1 cellular context compared by ENCODE assay signal in the genomic region with DNA sequence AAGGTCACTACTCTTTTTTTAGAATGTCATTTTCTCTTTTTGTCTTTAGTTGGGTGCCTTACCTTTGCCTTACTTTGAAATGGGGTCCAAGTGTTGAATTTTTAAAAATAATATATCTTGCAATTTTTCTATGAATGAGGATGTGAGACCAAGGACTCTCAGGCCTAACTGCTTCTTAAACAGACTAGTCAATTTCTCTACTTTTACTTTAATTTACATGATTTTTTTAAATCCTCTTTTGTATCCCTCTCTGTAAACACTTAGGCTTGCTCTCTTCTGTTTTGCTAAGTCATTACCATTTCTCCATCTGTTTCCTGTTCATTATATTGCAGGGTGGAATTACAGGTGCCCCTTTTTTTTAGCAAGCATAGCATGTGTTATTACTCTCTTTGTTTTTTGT.
TF ChIP-seq lines count a peak whose summit lies in the region.

No MANE protein-coding gene starts in this region.

TF ChIP-seq in GM23338, 12 proteins besides CTCF, POLR2A, EP300 and RAD21 (continued from another document):
- TF ChIP-seq, protein P1, sequence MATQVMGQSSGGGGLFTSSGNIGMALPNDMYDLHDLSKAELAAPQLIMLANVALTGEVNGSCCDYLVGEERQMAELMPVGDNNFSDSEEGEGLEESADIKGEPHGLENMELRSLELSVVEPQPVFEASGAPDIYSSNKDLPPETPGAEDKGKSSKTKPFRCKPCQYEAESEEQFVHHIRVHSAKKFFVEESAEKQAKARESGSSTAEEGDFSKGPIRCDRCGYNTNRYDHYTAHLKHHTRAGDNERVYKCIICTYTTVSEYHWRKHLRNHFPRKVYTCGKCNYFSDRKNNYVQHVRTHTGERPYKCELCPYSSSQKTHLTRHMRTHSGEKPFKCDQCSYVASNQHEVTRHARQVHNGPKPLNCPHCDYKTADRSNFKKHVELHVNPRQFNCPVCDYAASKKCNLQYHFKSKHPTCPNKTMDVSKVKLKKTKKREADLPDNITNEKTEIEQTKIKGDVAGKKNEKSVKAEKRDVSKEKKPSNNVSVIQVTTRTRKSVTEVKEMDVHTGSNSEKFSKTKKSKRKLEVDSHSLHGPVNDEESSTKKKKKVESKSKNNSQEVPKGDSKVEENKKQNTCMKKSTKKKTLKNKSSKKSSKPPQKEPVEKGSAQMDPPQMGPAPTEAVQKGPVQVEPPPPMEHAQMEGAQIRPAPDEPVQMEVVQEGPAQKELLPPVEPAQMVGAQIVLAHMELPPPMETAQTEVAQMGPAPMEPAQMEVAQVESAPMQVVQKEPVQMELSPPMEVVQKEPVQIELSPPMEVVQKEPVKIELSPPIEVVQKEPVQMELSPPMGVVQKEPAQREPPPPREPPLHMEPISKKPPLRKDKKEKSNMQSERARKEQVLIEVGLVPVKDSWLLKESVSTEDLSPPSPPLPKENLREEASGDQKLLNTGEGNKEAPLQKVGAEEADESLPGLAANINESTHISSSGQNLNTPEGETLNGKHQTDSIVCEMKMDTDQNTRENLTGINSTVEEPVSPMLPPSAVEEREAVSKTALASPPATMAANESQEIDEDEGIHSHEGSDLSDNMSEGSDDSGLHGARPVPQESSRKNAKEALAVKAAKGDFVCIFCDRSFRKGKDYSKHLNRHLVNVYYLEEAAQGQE (IDR thresholded peaks at IDR 0.05; ENCODE audit: unreplicated experiment): no peak
- TF ChIP-seq EZH2 (IDR thresholded peaks at IDR 0.05; ENCODE audit: low read depth, unreplicated experiment) (no peak), ZNF114 (CRISPR knock-in tag; IDR thresholded peaks at IDR 0.05) (no peak), NANOG (IDR thresholded peaks at IDR 0.05; ENCODE audit: borderline replicate concordance) (no peak), CREB1 (CRISPR knock-in tag; IDR thresholded peaks at IDR 0.05; ENCODE audit: low read depth) (no peak), ZNF331 (CRISPR knock-in tag; IDR thresholded peaks at IDR 0.05; ENCODE audit: low read depth) (no peak), JUNB (IDR thresholded peaks at IDR 0.05; ENCODE audit: unreplicated experiment) (no peak)
- TF ChIP-seq, protein P2, sequence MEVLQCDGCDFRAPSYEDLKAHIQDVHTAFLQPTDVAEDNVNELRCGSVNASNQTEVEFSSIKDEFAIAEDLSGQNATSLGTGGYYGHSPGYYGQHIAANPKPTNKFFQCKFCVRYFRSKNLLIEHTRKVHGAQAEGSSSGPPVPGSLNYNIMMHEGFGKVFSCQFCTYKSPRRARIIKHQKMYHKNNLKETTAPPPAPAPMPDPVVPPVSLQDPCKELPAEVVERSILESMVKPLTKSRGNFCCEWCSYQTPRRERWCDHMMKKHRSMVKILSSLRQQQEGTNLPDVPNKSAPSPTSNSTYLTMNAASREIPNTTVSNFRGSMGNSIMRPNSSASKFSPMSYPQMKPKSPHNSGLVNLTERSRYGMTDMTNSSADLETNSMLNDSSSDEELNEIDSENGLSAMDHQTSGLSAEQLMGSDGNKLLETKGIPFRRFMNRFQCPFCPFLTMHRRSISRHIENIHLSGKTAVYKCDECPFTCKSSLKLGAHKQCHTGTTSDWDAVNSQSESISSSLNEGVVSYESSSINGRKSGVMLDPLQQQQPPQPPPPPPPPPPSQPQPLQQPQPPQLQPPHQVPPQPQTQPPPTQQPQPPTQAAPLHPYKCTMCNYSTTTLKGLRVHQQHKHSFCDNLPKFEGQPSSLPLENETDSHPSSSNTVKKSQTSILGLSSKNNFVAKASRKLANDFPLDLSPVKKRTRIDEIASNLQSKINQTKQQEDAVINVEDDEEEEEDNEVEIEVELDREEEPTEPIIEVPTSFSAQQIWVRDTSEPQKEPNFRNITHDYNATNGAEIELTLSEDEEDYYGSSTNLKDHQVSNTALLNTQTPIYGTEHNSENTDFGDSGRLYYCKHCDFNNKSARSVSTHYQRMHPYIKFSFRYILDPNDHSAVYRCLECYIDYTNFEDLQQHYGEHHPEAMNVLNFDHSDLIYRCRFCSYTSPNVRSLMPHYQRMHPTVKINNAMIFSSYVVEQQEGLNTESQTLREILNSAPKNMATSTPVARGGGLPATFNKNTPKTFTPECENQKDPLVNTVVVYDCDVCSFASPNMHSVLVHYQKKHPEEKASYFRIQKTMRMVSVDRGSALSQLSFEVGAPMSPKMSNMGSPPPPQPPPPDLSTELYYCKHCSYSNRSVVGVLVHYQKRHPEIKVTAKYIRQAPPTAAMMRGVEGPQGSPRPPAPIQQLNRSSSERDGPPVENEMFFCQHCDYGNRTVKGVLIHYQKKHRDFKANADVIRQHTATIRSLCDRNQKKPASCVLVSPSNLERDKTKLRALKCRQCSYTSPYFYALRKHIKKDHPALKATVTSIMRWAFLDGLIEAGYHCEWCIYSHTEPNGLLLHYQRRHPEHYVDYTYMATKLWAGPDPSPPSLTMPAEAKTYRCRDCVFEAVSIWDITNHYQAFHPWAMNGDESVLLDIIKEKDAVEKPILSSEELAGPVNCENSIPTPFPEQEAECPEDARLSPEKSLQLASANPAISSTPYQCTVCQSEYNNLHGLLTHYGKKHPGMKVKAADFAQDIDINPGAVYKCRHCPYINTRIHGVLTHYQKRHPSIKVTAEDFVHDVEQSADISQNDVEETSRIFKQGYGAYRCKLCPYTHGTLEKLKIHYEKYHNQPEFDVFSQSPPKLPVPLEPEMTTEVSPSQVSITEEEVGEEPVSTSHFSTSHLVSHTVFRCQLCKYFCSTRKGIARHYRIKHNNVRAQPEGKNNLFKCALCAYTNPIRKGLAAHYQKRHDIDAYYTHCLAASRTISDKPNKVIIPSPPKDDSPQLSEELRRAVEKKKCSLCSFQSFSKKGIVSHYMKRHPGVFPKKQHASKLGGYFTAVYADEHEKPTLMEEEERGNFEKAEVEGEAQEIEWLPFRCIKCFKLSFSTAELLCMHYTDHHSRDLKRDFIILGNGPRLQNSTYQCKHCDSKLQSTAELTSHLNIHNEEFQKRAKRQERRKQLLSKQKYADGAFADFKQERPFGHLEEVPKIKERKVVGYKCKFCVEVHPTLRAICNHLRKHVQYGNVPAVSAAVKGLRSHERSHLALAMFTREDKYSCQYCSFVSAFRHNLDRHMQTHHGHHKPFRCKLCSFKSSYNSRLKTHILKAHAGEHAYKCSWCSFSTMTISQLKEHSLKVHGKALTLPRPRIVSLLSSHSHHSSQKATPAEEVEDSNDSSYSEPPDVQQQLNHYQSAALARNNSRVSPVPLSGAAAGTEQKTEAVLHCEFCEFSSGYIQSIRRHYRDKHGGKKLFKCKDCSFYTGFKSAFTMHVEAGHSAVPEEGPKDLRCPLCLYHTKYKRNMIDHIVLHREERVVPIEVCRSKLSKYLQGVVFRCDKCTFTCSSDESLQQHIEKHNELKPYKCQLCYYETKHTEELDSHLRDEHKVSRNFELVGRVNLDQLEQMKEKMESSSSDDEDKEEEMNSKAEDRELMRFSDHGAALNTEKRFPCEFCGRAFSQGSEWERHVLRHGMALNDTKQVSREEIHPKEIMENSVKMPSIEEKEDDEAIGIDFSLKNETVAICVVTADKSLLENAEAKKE (CRISPR knock-in tag; IDR thresholded peaks at IDR 0.05): no peak
